Comparison of ENCODE assay signal across 9 cellular contexts in the genomic region with DNA sequence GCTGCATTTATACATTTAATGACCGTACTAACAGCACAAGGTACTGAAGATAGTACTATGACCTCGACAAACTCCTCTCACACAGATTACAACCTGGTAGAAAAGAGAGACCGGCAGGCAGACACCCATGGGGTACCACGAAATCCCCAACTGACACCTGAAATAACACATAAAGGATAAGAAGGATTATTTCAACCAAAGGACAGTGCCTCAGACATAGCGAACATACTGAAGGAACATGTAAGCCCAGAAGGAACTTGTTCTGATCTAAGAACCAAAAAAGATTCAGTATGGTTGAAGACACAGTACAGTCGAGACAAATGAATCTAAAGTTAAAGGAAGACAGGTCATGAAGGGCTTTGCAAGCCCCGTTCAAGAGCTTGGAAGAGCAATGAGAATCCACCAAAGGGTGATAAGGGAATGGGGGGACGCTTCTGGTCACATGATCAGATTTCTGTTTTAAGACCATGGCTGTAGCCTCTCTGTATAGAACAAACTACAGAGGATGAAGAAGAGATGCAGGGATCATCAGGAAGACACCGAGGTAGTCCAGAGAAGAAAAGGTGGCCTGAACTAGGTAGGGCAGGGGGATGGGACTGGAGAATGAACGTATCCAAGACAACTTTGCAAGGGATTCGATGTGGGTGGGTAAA. TPM values are rescaled to one million over a fixed set of nuclear protein-coding genes. Genes with fewer than 3 reads are reported as not detected.
DNase-seq lines count a peak whose midpoint lies in the region; ATAC-seq and TF ChIP-seq lines count a peak whose summit lies in the region.
"Had no signal": no experiment of that assay in that cellular context is flagged by ENCODE, and none has a peak within 500 bp of the region (broad histone marks: within the 10 kb centered on the region; RNA-seq: fewer than 3 reads in every experiment).

No MANE protein-coding gene starts in this region.

- H3K4me3 ChIP-seq in adipocyte (ENCODE audit: low read length) (peak overlapping the region; percentile 87), kidney epithelial cell (ENCODE audit: low read depth, low read length) (peak overlapping the region; percentile 95), tibial artery (peak overlapping the region; percentile 68 to 96)

- H3K9me3 ChIP-seq in adipocyte (ENCODE audit: control insufficient read depth, low read length) (no peaks in the 10 kb centered on the region), tibial artery (no peaks in the 10 kb centered on the region)

- intact Hi-C loops in tibial artery (cut with DNase I; ENCODE audit: low total_unique reads): no loop called here

- DNase-seq in activated CD4-positive, alpha-beta T cell treated with anti-CD3 and anti-CD28 coated beads, Interleukin-2, amount 10 ng/mL, durations not matched to agents 7 days and 5 days: no peak
- DNase-seq in activated CD4-positive, alpha-beta T cell treated with anti-CD3 and anti-CD28 coated beads for 1 hour: no peak
- DNase-seq in adipocyte (ENCODE audit: low read depth) (peak; percentile 41), kidney epithelial cell (ENCODE audit: low read depth) (no peak), tibial artery (no peak), HuH-7.5 (ENCODE audit: low spot score) (no peak), omental fat pad (ENCODE audit: low spot score) (no peak)
- no peak for DNase-seq in effector CD4-positive, alpha-beta T cell
- DNase-seq: activated effector memory CD4-positive, alpha-beta T cell treated with Interleukin-2 at 50 U/mL for 16 hours had no signal

- ATAC-seq in omental fat pad (ENCODE audit: low FRiP score): no peak

- H3K36me3 Mint-ChIP-seq in activated CD4-positive, alpha-beta T cell treated with anti-CD3 and anti-CD28 coated beads, Interleukin-2, amount 10 ng/mL, durations not matched to agents 7 days and 5 days (ENCODE audit: low read depth): peaks cover 20% of the 10 kb centered on the region

- no peaks in the 10 kb centered on the region for H3K9me3 Mint-ChIP-seq in activated CD4-positive, alpha-beta T cell treated with anti-CD3 and anti-CD28 coated beads, Interleukin-2, amount 10 ng/mL, durations not matched to agents 7 days and 5 days

- peak overlapping the region; percentile 86 for H3K27ac Mint-ChIP-seq in activated CD4-positive, alpha-beta T cell treated with anti-CD3 and anti-CD28 coated beads, Interleukin-2, amount 10 ng/mL, durations not matched to agents 7 days and 5 days

- H3K4me1 ChIP-seq in adipocyte (ENCODE audit: control insufficient read depth, insufficient read depth, low read length) (peaks cover 40% of the 10 kb centered on the region), tibial artery (peaks cover 0 to 44% (median 26%) of the 10 kb centered on the region in 4 donors)

- H3K27me3 ChIP-seq in adipocyte (replicated peaks; ENCODE audit: control insufficient read depth, insufficient read depth, low read length): no peaks in the 10 kb centered on the region
- no peaks in the 10 kb centered on the region for H3K27me3 ChIP-seq in kidney epithelial cell (ENCODE audit: control insufficient read depth, insufficient read depth, low read length)
- H3K27me3 ChIP-seq in tibial artery: no peaks in the 10 kb centered on the region

- TF ChIP-seq CTCF in kidney epithelial cell (IDR thresholded peaks at IDR 0.05; ENCODE audit: insufficient read depth, low read length, poor library complexity, severe bottlenecking) (no peak), tibial artery (IDR thresholded peaks at IDR 0.05) (no peak), omental fat pad (IDR thresholded peaks at IDR 0.05) (no peak)

- H3K27me3 Mint-ChIP-seq in activated CD4-positive, alpha-beta T cell treated with anti-CD3 and anti-CD28 coated beads, Interleukin-2, amount 10 ng/mL, durations not matched to agents 7 days and 5 days: no peaks in the 10 kb centered on the region

- H3K36me3 ChIP-seq in adipocyte (ENCODE audit: control insufficient read depth, insufficient read depth, low read length, severe bottlenecking) (peaks cover 10% of the 10 kb centered on the region), kidney epithelial cell (ENCODE audit: control insufficient read depth, insufficient read depth, low read length) (no peaks in the 10 kb centered on the region), tibial artery (peaks cover 13 to 17% (median 16%) of the 10 kb centered on the region in 3 donors)

- peak overlapping the region; percentile 97 for H3K9ac ChIP-seq in adipocyte (ENCODE audit: low read length)

- POLR2A ChIA-PET in activated CD4-positive, alpha-beta T cell treated with anti-CD3 and anti-CD28 coated beads, Interleukin-2, amount 10 ng/mL, durations not matched to agents 7 days and 5 days (lab: Charles Lee): no interaction called here

- peaks cover 61% of the 10 kb centered on the region for H3K4me1 Mint-ChIP-seq in activated CD4-positive, alpha-beta T cell treated with anti-CD3 and anti-CD28 coated beads, Interleukin-2, amount 10 ng/mL, durations not matched to agents 7 days and 5 days

- peak overlapping the region; percentile 89 to 99 for H3K27ac ChIP-seq in tibial artery

- H3K4me3 Mint-ChIP-seq in activated CD4-positive, alpha-beta T cell treated with anti-CD3 and anti-CD28 coated beads, Interleukin-2, amount 10 ng/mL, durations not matched to agents 7 days and 5 days: peak overlapping the region; percentile 82

- CTCF ChIA-PET in activated CD4-positive, alpha-beta T cell treated with anti-CD3 and anti-CD28 coated beads, Interleukin-2, amount 10 ng/mL, durations not matched to agents 7 days and 5 days (lab: Charles Lee): no interaction called here

RNA-seq across cellular contexts. Expression of a gene that starts 0.9 kb away (rescaled TPM):
- total RNA-seq in activated CD4-positive, alpha-beta T cell treated with anti-CD3 and anti-CD28 coated beads, Interleukin-2, amount 10 ng/mL, durations not matched to agents 7 days and 5 days: 10 to 100 TPM; 48.3 to 52.6 TPM
- total RNA-seq in kidney epithelial cell (109 and 175 TPM in 2 replicates), omental fat pad (100 to 1,000 TPM in 1 of 4 donors, 10 to 100 TPM in 3; 88.1 to 118 (median 95.6) TPM)

RNA-seq across cellular contexts. Expression of a gene that starts 26.3 kb away (rescaled TPM):
- total RNA-seq in activated CD4-positive, alpha-beta T cell treated with anti-CD3 and anti-CD28 coated beads, Interleukin-2, amount 10 ng/mL, durations not matched to agents 7 days and 5 days: 10 to 100 TPM; 61.2 to 61.5 TPM
- total RNA-seq in kidney epithelial cell (20.5 and 22.1 TPM in 2 replicates), omental fat pad (10 to 100 TPM; 24.1 to 50.1 (median 37.3) TPM)
